2 cellular contexts compared by ENCODE assay signal in the genomic region with DNA sequence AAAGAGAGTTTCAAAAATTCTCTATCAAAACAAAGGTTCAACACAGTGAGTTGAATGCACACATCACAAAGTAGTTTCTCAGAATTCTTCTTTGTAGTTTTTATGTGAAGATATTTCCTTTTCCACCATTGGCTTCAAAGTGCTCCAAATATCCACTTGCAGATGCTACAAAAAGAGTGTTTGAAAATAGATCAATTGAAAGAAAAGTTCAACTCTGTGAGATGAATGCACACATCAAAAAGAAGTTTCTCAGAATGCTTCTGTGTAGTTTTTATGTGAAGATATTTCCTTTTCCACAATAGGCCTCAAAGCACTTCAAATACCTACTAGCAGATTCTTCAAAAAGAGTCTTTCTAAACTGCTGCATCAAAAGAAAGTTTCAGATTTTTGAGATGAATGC.
A peak's percentile ranks its signal among the peaks of the same experiment; 100 is the strongest.
DNase-seq lines count a peak whose midpoint lies in the region; ATAC-seq and TF ChIP-seq lines count a peak whose summit lies in the region.
"Not testable (repeated sequence)": the region's sequence is repeated elsewhere in the genome, so short reads cannot be mapped to it uniquely, and the experiment has no call there.

No MANE protein-coding gene starts in this region.

- not testable (repeated sequence) for H3K9ac ChIP-seq in DND-41 (ENCODE audit: low read depth, low read length)

- H3K27ac ChIP-seq in DND-41 (ENCODE audit: low read length): peak overlapping the region; percentile 67

- H4K20me1 ChIP-seq in DND-41 (ENCODE audit: insufficient read depth, low read length): not testable (repeated sequence)

- H3K4me2 ChIP-seq in DND-41 (ENCODE audit: insufficient read depth, low read length): not testable (repeated sequence)

- H3K4me1 ChIP-seq in DND-41 (ENCODE audit: insufficient read depth, low read length): peaks cover 89% of the 10 kb centered on the region

- not testable (repeated sequence) for DNase-seq in DND-41
- DNase-seq in Jurkat, Clone E6-1 (ENCODE audit: low read depth, low spot score): peak; percentile 77

- not testable (repeated sequence) for H3K79me2 ChIP-seq in DND-41 (ENCODE audit: insufficient read depth, low read length)

- ATAC-seq in DND-41 (ENCODE audit: insufficient read depth, low read depth): peak; percentile 71

- H3K4me3 ChIP-seq in DND-41 (ENCODE audit: low read depth in 1 of 2, low read length in 2 of 2); Jurkat, Clone E6-1 (ENCODE audit: low read length): not testable (repeated sequence)

- H3K27me3 ChIP-seq in DND-41 (ENCODE audit: insufficient read depth, low read length, poor library complexity): not testable (repeated sequence)

- not testable (repeated sequence) for H3K36me3 ChIP-seq in DND-41 (ENCODE audit: insufficient read depth, low read length)

- not testable (repeated sequence) for TF ChIP-seq CTCF in DND-41 (IDR thresholded peaks at IDR 0.05; ENCODE audit: borderline replicate concordance, extremely low read depth, low read length, poor library complexity, severe bottlenecking)

- not testable (repeated sequence) for H2AFZ ChIP-seq in DND-41 (ENCODE audit: low read depth, low read length)

- H3K9me3 ChIP-seq in DND-41 (ENCODE audit: insufficient read depth, low read length, severe bottlenecking): peaks cover 21% of the 10 kb centered on the region
